21 cellular contexts compared by ENCODE assay signal in genomic region chr13:52164989-52165388, GRCh38. TPM values are rescaled to one million over a fixed set of nuclear protein-coding genes. Genes with fewer than 3 reads are reported as not detected.
DNase-seq lines count a peak whose midpoint lies in the region; ATAC-seq, FAIRE-seq and TF ChIP-seq lines count a peak whose summit lies in the region.
"Had no signal": no experiment of that assay in that cellular context is flagged by ENCODE, and none has a peak within 500 bp of the region (broad histone marks: within the 10 kb centered on the region; RNA-seq: fewer than 3 reads in every experiment).

No MANE protein-coding gene starts in this region.

- no peaks in the 10 kb centered on the region for H3K9me1 ChIP-seq in endothelial cell of umbilical vein (replicated peaks; ENCODE audit: control insufficient read depth, extremely low read depth, insufficient read depth, low read length)

- ATAC-seq in right lobe of liver = peak; percentile 88 to 92 (median 89)
- ATAC-seq: Panc1 had no signal

- peaks cover 6% of the 10 kb centered on the region for H3K27me3 Mint-ChIP-seq in endodermal cell (ENCODE audit: insufficient read depth)
- H3K27me3 Mint-ChIP-seq: CD4-positive, alpha-beta memory T cell had no signal

- H3K4me3 Mint-ChIP-seq in endodermal cell = no peak overlapping the region
- H3K4me3 Mint-ChIP-seq: CD4-positive, alpha-beta memory T cell had no signal

- DNase-seq in endothelial cell of umbilical vein (ENCODE audit: low read depth, low spot score) (peak; percentile 26), right lobe of liver (no peak), superior temporal gyrus (ENCODE audit: extremely low spot score) (peak; percentile 82), endodermal cell (no peak), NCI-H1417 treated with DMSO at 0.1 percent for 48 hours (lab: John Stamatoyannopoulos, UW) (no peak), HCEC 1CT (no peak)
- DNase-seq: CD4-positive, alpha-beta memory T cell; DMS153; GDM1; GOT3; Kasumi-1; MM.1S; NCI-H1092; NCI-H146; NCI-H2081 treated with DMSO at 0.1 percent for 48 hours; NCI-H446 treated with DMSO at 0.1 percent for 48 hours had no signal

- H3K36me3 ChIP-seq in endothelial cell of umbilical vein (ENCODE audit: control insufficient read depth in 2 of 2, extremely low read depth in 1 of 2, insufficient read depth in 2 of 2, low read length in 2 of 2) (peaks cover 0 to 4% of the 10 kb centered on the region in 2 experiments), right lobe of liver (peaks cover 0 to 12% (median 0%) of the 10 kb centered on the region in 4 donors), endodermal cell (ENCODE audit: control insufficient read depth, insufficient read depth, low read length) (peaks cover 30% of the 10 kb centered on the region)

- no peak for TF ChIP-seq CTCF in VCaP (conservative IDR thresholded peaks at IDR 0.05)
- no peak for TF ChIP-seq CTCF in endothelial cell of umbilical vein (IDR thresholded peaks at IDR 0.05; ENCODE audit: extremely low read depth in 1 of 2, insufficient read depth in 1 of 2, low read depth in 1 of 2, low read length in 2 of 2)
- TF ChIP-seq CTCF in right lobe of liver (IDR thresholded peaks at IDR 0.05) = no peak
- TF ChIP-seq CTCF in endodermal cell (conservative IDR thresholded peaks at IDR 0.05) = no peak

- no TSS peak for BruUV-seq in endothelial cell of umbilical vein (replicated peaks; lab: Mats Ljungman, UMichigan)

- dilution Hi-C loops in endothelial cell of umbilical vein (cut with MboI; ENCODE audit: extremely low pct_ligation_motif_present, low sequenced_read_pairs) = no loop called here

- peaks cover 31% of the 10 kb centered on the region for H3K4me1 Mint-ChIP-seq in endodermal cell

- H3K36me3 Mint-ChIP-seq in endodermal cell (ENCODE audit: low read depth) = peaks cover 34% of the 10 kb centered on the region

- H3K9me3 ChIP-seq in endothelial cell of umbilical vein (replicated peaks; ENCODE audit: control insufficient read depth, insufficient read depth, low read length) (no peaks in the 10 kb centered on the region), right lobe of liver (no peaks in the 10 kb centered on the region), endodermal cell (ENCODE audit: control insufficient read depth, low read length) (no peaks in the 10 kb centered on the region)

- H3K4me3 ChIP-seq in endothelial cell of umbilical vein (replicated peaks in 1 of 3; ENCODE audit: insufficient read depth in 1 of 3, low read depth in 1 of 3, low read length in 3 of 3) = no peak overlapping the region
- H3K4me3 ChIP-seq in right lobe of liver = no peak overlapping the region
- H3K4me3 ChIP-seq in endodermal cell (ENCODE audit: low read length) = no peak overlapping the region

- POLR2A ChIA-PET in endothelial cell of umbilical vein (lab: Charles Lee) = interaction anchor here (1.2 kb wide), 1 partner anchor 712 kb away, joined by 3 read pairs; the partner anchor contains the start of gene INTS6

- no peak overlapping the region for H3K4me2 ChIP-seq in endothelial cell of umbilical vein (ENCODE audit: insufficient read depth, low read length)

- no peak for FAIRE-seq in endothelial cell of umbilical vein (lab: Jason Lieb, UNC)
- FAIRE-seq: A204.1, GM19239, HTR-8/SVneo had no signal

- no peak overlapping the region for H3K27ac Mint-ChIP-seq in endodermal cell

- H3K9me3 Mint-ChIP-seq in endodermal cell = peaks cover under 1% of the 10 kb centered on the region
- H3K9me3 Mint-ChIP-seq: CD4-positive, alpha-beta memory T cell had no signal

- H3K79me2 ChIP-seq in endothelial cell of umbilical vein (ENCODE audit: control insufficient read depth, insufficient read depth, low read length) = no peaks in the 10 kb centered on the region

- CTCF ChIA-PET in endothelial cell of umbilical vein (lab: Charles Lee) = interaction anchor here (1.9 to 2.2 kb wide), 3 partner anchors 8 to 286 kb away, joined by 4 to 10 read pairs (median 8); partner anchors contain the start of gene VPS36

- no peak for TF ChIP-seq POLR2A in endothelial cell of umbilical vein (IDR thresholded peaks at IDR 0.05; ENCODE audit: low read depth, low read length)
- no peak for TF ChIP-seq POLR2A in right lobe of liver (IDR thresholded peaks at IDR 0.05)

- H4K20me1 ChIP-seq in endothelial cell of umbilical vein (replicated peaks; ENCODE audit: control insufficient read depth, extremely low read depth, insufficient read depth, low read length) = no peaks in the 10 kb centered on the region

- H3K4me1 ChIP-seq in endothelial cell of umbilical vein (ENCODE audit: control insufficient read depth, extremely low read depth, insufficient read depth, low read length) (peaks cover 38% of the 10 kb centered on the region), right lobe of liver (peaks cover 0 to 24% (median 5%) of the 10 kb centered on the region in 4 donors), endodermal cell (ENCODE audit: control insufficient read depth, insufficient read depth, low read length) (peaks cover 3% of the 10 kb centered on the region)

- H3K27me3 ChIP-seq in endothelial cell of umbilical vein (ENCODE audit: control insufficient read depth in 2 of 2, insufficient read depth in 2 of 2, low read length in 2 of 2) (no peaks in the 10 kb centered on the region), right lobe of liver (no peaks in the 10 kb centered on the region), endodermal cell (ENCODE audit: control insufficient read depth, insufficient read depth, low read length, poor library complexity, severe bottlenecking) (no peaks in the 10 kb centered on the region)

- no peak overlapping the region for H2AFZ ChIP-seq in endothelial cell of umbilical vein (ENCODE audit: low read depth, low read length)

- H3K9ac ChIP-seq in endothelial cell of umbilical vein (replicated peaks; ENCODE audit: extremely low read depth, insufficient read depth, low read length) (no peak overlapping the region), endodermal cell (ENCODE audit: extremely low read depth, low read length, poor library complexity, severe bottlenecking) (no peak overlapping the region)

- intact Hi-C loops in endothelial cell of umbilical vein (cut with micrococcal nuclease) (no loop called here), right lobe of liver (cut with DNase I) (no loop called here)

- H3K27ac ChIP-seq in VCaP = peak overlapping the region; percentile 81
- no peak overlapping the region for H3K27ac ChIP-seq in endothelial cell of umbilical vein (ENCODE audit: insufficient read depth, low read depth, low read length)
- H3K27ac ChIP-seq in right lobe of liver = peak overlapping the region in 2 of 3 donors; percentile 70 to 72
- no peak overlapping the region for H3K27ac ChIP-seq in endodermal cell (ENCODE audit: low read depth, low read length)

TF ChIP-seq in endothelial cell of umbilical vein, 7 proteins besides CTCF, POLR2A, EP300 and RAD21:
- no peak for TF ChIP-seq POLR2AphosphoS5 (IDR thresholded peaks at IDR 0.05; ENCODE audit: insufficient read depth, low read depth, low read length)

RNA-seq across cellular contexts. Expression of gene NEK3, which starts 5.6 kb away (rescaled TPM):
- total RNA-seq in endothelial cell of umbilical vein (13.8 and 23.5 TPM in 2 replicates), right lobe of liver (1 to 10 TPM; 4.5 to 7.1 (median 6.2) TPM), endodermal cell (10 to 100 TPM; 30.7 to 48.8 TPM)
- polyA plus RNA-seq in endothelial cell of umbilical vein = 8.3 and 10.3 TPM in 2 replicates
- polyA plus RNA-seq in endothelial cell of umbilical vein (2011; cell fraction: cytosol; rRNA removed) = 7.7 and 10.4 TPM in 2 replicates
- polyA plus RNA-seq in endothelial cell of umbilical vein (2011; cell fraction: nucleus; rRNA removed) = 39.0 and 44.9 TPM in 2 replicates
- polyA plus RNA-seq in endothelial cell of umbilical vein (2012) = 14.8 and 17.8 TPM in 2 replicates
- 5.5 and 9.4 TPM in 2 replicates for polyA minus RNA-seq in endothelial cell of umbilical vein
- polyA minus RNA-seq in endothelial cell of umbilical vein (2011; cell fraction: cytosol; rRNA and poly(A)+ RNA removed) = 3.7 TPM
- 7.9 and 9.1 TPM in 2 replicates for polyA minus RNA-seq in endothelial cell of umbilical vein (2011; cell fraction: nucleus; rRNA and poly(A)+ RNA removed)
- polyA plus RNA-seq in endodermal cell (2013, experiment 1 of 2) = 38.5 TPM
- 38.2 TPM for polyA plus RNA-seq in endodermal cell (2013, experiment 2 of 2)

RNA-seq across cellular contexts. Expression of gene NEK5, which starts 36.1 kb away (rescaled TPM):
- total RNA-seq in endothelial cell of umbilical vein = 0.16 and 0.18 TPM in 2 replicates
- 0.03 TPM in 1 of 2 replicates, not detected in the other for polyA plus RNA-seq in endothelial cell of umbilical vein
- 0.03 and 0.04 TPM in 2 replicates for polyA plus RNA-seq in endothelial cell of umbilical vein (2011; cell fraction: cytosol; rRNA removed)
- polyA plus RNA-seq in endothelial cell of umbilical vein (2011; cell fraction: nucleus; rRNA removed) = 0.14 and 0.20 TPM in 2 replicates
- polyA plus RNA-seq in endothelial cell of umbilical vein (2012) = 0.14 and 0.23 TPM in 2 replicates
- 0.06 and 0.15 TPM in 2 replicates for polyA minus RNA-seq in endothelial cell of umbilical vein
- polyA minus RNA-seq in endothelial cell of umbilical vein (2011; cell fraction: cytosol; rRNA and poly(A)+ RNA removed) = not detected
- polyA minus RNA-seq in endothelial cell of umbilical vein (2011; cell fraction: nucleus; rRNA and poly(A)+ RNA removed) = 0.34 TPM in 1 of 2 replicates, not detected in the other
- total RNA-seq in right lobe of liver = under 1 TPM in 1 of 6 experiments, not detected in 5; 0.06 TPM
- 1 to 10 TPM; 1.4 to 1.8 TPM for total RNA-seq in endodermal cell
- polyA plus RNA-seq in endodermal cell (2013, experiment 1 of 2) = 0.50 TPM
- polyA plus RNA-seq in endodermal cell (2013, experiment 2 of 2) = 0.54 TPM
- total RNA-seq: CD4-positive, alpha-beta memory T cell had no signal

Comparison
In these comparisons a context has a peak if more than half of its experiments do, and no peak if none do; other contexts are left out.
1. H3K27ac ChIP-seq: peak in VCaP (single experiment) and right lobe of liver (2 of 3); none in endothelial cell of umbilical vein (single experiment) and endodermal cell (single experiment).
2. DNase-seq: peak in endothelial cell of umbilical vein (single experiment) and superior temporal gyrus (single experiment); none in right lobe of liver (0 of 3), endodermal cell (single experiment), NCI-H1417 treated with DMSO at 0.1 percent for 48 hours (single experiment) and HCEC 1CT (single experiment).